In genomic region chr7:76020031-76020714, GRCh38 we compare ENCODE assay signal across 8 cellular contexts. TPM values are rescaled to one million over a fixed set of nuclear protein-coding genes. Genes with fewer than 3 reads are reported as not detected.
DNase-seq lines count a peak whose midpoint lies in the region; ATAC-seq and TF ChIP-seq lines count a peak whose summit lies in the region.

No MANE protein-coding gene starts in this region.

- no peak overlapping the region for H3K4me3 ChIP-seq in vagina

- intact Hi-C loops in Right ventricle myocardium superior (cut with DNase I) (loop anchor here (1.0 kb wide), 1 partner anchor 154 kb away; no protein-coding TSS in a partner anchor), vagina (cut with DNase I) (loop anchor here (5.0 kb wide), 1 partner anchor 148 kb away; no protein-coding TSS in a partner anchor)

- TF ChIP-seq CTCF in progenitor cell of endocrine pancreas (IDR thresholded peaks at IDR 0.05; ENCODE audit: unreplicated experiment) (peak; percentile 77), vagina (IDR thresholded peaks at IDR 0.05) (peak; percentile 83 to 91 (median 89))

- peaks cover 24% of the 10 kb centered on the region for H3K36me3 Mint-ChIP-seq in progenitor cell of endocrine pancreas (ENCODE audit: insufficient read depth)

- no peak for TF ChIP-seq POLR2A in vagina (IDR thresholded peaks at IDR 0.05)

- no peaks in the 10 kb centered on the region for H3K4me1 ChIP-seq in vagina

- H3K9me3 ChIP-seq in vagina = no peaks in the 10 kb centered on the region

- DNase-seq in DMS53 treated with DMSO at 0.1 percent for 48 hours (lab: John Stamatoyannopoulos, UW; ENCODE audit: unreplicated experiment) (peak; percentile 72), KG1 (lab: John Stamatoyannopoulos, UW) (peak; percentile 32), SK-MEL-5 (ENCODE audit: low read depth, low spot score) (peak; percentile 81), Right ventricle myocardium superior (peak; percentile 87), progenitor cell of endocrine pancreas (ENCODE audit: low spot score, unreplicated experiment) (peak; percentile 30), vagina (ENCODE audit: extremely low spot score in 2 of 2) (no peak), T1000 (lab: John Stamatoyannopoulos, UW) (no peak)
- peak; percentile 67 for DNase-seq in activated naive CD4-positive, alpha-beta T cell treated with anti-CD3 and anti-CD28 coated beads, Interleukin-2, amount 50 U/mL, for 16 hours

- no peaks in the 10 kb centered on the region for H3K9me3 Mint-ChIP-seq in progenitor cell of endocrine pancreas (ENCODE audit: low read depth)

- H3K4me1 Mint-ChIP-seq in progenitor cell of endocrine pancreas (ENCODE audit: low read depth) = no peaks in the 10 kb centered on the region

- peak; percentile 91 for ATAC-seq in Right ventricle myocardium superior (ENCODE audit: poor library complexity)

- in situ Hi-C loops in SK-MEL-5 (cut with HindIII; ENCODE audit: low pct_unique_long_range_greater_than_20kb, low sequenced_read_pairs) = no loop called here

- H3K27me3 ChIP-seq in vagina = no peaks in the 10 kb centered on the region

- H3K36me3 ChIP-seq in vagina = peaks cover 0 to 25% of the 10 kb centered on the region in 2 donors

- H3K27ac ChIP-seq in vagina = no peak overlapping the region

- no peak overlapping the region for H3K4me3 Mint-ChIP-seq in progenitor cell of endocrine pancreas (ENCODE audit: low read depth)

- H3K27ac Mint-ChIP-seq in progenitor cell of endocrine pancreas = no peak overlapping the region

- H3K27me3 Mint-ChIP-seq in progenitor cell of endocrine pancreas = no peaks in the 10 kb centered on the region

RNA-seq across cellular contexts. Expression of gene TMEM120A, which starts 25.8 kb away (rescaled TPM):
- total RNA-seq in SK-MEL-5 (2014; rRNA removed; shearing (Covaris generic)) = 40.8 and 50.2 TPM in 2 replicates
- polyA plus RNA-seq in SK-MEL-5 (2015; cell fraction: cytosol; rRNA removed) = 70.5 and 71.6 TPM in 2 replicates
- 181 and 204 TPM in 2 replicates for polyA plus RNA-seq in SK-MEL-5 (2015; cell fraction: nucleus; rRNA removed)
- 90.7 TPM for total RNA-seq in Right ventricle myocardium superior
- 35.7 and 39.3 TPM in 2 replicates for total RNA-seq in progenitor cell of endocrine pancreas
- total RNA-seq in vagina = 45.9 TPM

RNA-seq across cellular contexts. Expression of gene STYXL1, which starts 27.6 kb away (rescaled TPM):
- 49.0 and 56.4 TPM in 2 replicates for total RNA-seq in SK-MEL-5 (2014; rRNA removed; shearing (Covaris generic))
- 50.4 and 51.7 TPM in 2 replicates for polyA plus RNA-seq in SK-MEL-5 (2015; cell fraction: cytosol; rRNA removed)
- 46.8 and 56.6 TPM in 2 replicates for polyA plus RNA-seq in SK-MEL-5 (2015; cell fraction: nucleus; rRNA removed)
- total RNA-seq in Right ventricle myocardium superior (21.4 TPM), progenitor cell of endocrine pancreas (48.5 and 49.7 TPM in 2 replicates), vagina (27.3 TPM)

RNA-seq across cellular contexts. Expression of gene MDH2, which starts 27.7 kb away (rescaled TPM):
- total RNA-seq in SK-MEL-5 (2014; rRNA removed; shearing (Covaris generic)) = 173 and 184 TPM in 2 replicates
- 315 and 356 TPM in 2 replicates for polyA plus RNA-seq in SK-MEL-5 (2015; cell fraction: cytosol; rRNA removed)
- polyA plus RNA-seq in SK-MEL-5 (2015; cell fraction: nucleus; rRNA removed) = 110 and 129 TPM in 2 replicates
- 639 TPM for total RNA-seq in Right ventricle myocardium superior
- 119 and 122 TPM in 2 replicates for total RNA-seq in progenitor cell of endocrine pancreas
- total RNA-seq in vagina = 81.8 TPM

Comparison
In these comparisons a context has a peak if more than half of its experiments do, and no peak if none do; other contexts are left out.
1. DNase-seq: peak in DMS53 treated with DMSO at 0.1 percent for 48 hours (single experiment), KG1 (single experiment), SK-MEL-5 (single experiment), activated naive CD4-positive, alpha-beta T cell treated with anti-CD3 and anti-CD28 coated beads, Interleukin-2, amount 50 U/mL, for 16 hours (single experiment), Right ventricle myocardium superior (single experiment) and progenitor cell of endocrine pancreas (single experiment); none in vagina (0 of 2) and T1000 (single experiment).